Comparison of ENCODE assay signal across 15 cellular contexts in the genomic region with DNA sequence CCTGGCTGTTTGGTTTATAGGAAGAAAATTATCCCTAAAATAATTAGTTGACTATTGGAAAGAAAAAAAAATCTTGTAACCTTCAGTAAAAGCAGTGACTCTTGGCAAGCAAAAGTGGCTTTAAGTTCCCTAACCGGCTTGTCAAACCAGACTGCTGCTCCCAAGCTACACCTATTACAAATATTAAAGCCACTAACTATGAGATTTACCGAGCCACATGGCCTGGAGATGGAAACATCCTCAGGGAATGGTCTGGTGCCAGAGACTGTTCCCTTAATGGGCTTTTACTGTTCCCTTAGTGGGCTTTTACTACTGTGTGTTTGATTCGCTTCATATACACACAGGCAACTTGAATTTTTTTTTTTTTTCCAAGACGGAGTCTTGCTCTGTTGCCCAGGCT. TPM values are rescaled to one million over a fixed set of nuclear protein-coding genes. Genes with fewer than 3 reads are reported as not detected.
DNase-seq lines count a peak whose midpoint lies in the region; ATAC-seq and TF ChIP-seq lines count a peak whose summit lies in the region.
"Had no signal": no experiment of that assay in that cellular context is flagged by ENCODE, and none has a peak within 500 bp of the region (broad histone marks: within the 10 kb centered on the region; RNA-seq: fewer than 3 reads in every experiment).

No MANE protein-coding gene starts in this region.

- peaks cover 21% of the 10 kb centered on the region for H3F3A ChIP-seq in neural progenitor cell (ENCODE audit: low read depth)

- no peak overlapping the region for H3K27ac Mint-ChIP-seq in neural progenitor cell
- H3K27ac Mint-ChIP-seq: activated naive CD4-positive, alpha-beta T cell treated with anti-CD3 and anti-CD28 coated beads for 36 hours; CD4-positive, alpha-beta memory T cell; stimulated activated naive B cell treated with anti-CD40 and anti-IgM and Interleukin-4, amounts not matched to agents 10 μg/mL and 1 μg/mL and 100 μg/mL, for 72 hours had no signal

- H3K4me1 ChIP-seq in heart left ventricle (peaks cover 0 to 27% (median 15%) of the 10 kb centered on the region in 12 donors), esophagus squamous epithelium (peaks cover 10 to 41% (median 29%) of the 10 kb centered on the region in 3 donors), osteoblast (ENCODE audit: insufficient read depth, low read length) (peaks cover 16% of the 10 kb centered on the region), upper lobe of left lung (peaks cover 9 to 18% (median 12%) of the 10 kb centered on the region in 4 donors), neural progenitor cell (peaks cover 8% of the 10 kb centered on the region)

- H3K9me3 ChIP-seq in heart left ventricle = no peaks in the 10 kb centered on the region
- H3K9me3 ChIP-seq in esophagus squamous epithelium = no peaks in the 10 kb centered on the region
- no peaks in the 10 kb centered on the region for H3K9me3 ChIP-seq in osteoblast (ENCODE audit: low read depth, low read length)
- H3K9me3 ChIP-seq in upper lobe of left lung = no peaks in the 10 kb centered on the region
- H3K9me3 ChIP-seq in neural progenitor cell (ENCODE audit: low read depth) = no peaks in the 10 kb centered on the region

- H3K4me2 ChIP-seq in osteoblast (ENCODE audit: insufficient read depth, low read length) (no peak overlapping the region), neural progenitor cell (no peak overlapping the region)

- TF ChIP-seq EP300 in upper lobe of left lung (IDR thresholded peaks at IDR 0.05) = no peak

- H3K27ac ChIP-seq in heart left ventricle (peak overlapping the region in 10 of 12 donors; percentile 5 to 83 (median 50)), esophagus squamous epithelium (peak overlapping the region; percentile 75 to 89 (median 84)), osteoblast (ENCODE audit: low read depth, low read length) (peak overlapping the region; percentile 21), upper lobe of left lung (peak overlapping the region; percentile 47 to 75 (median 64)), neural progenitor cell (no peak overlapping the region)

- no peaks in the 10 kb centered on the region for H3K9me3 Mint-ChIP-seq in neural progenitor cell
- H3K9me3 Mint-ChIP-seq: activated naive CD4-positive, alpha-beta T cell treated with anti-CD3 and anti-CD28 coated beads for 36 hours; CD4-positive, alpha-beta memory T cell; nephron progenitor cell; stimulated activated naive B cell treated with anti-CD40 and anti-IgM and Interleukin-4, amounts not matched to agents 10 μg/mL and 1 μg/mL and 100 μg/mL, for 72 hours had no signal

- intact Hi-C loops in heart left ventricle (cut with DNase I) (no loop called here), cardiac septum (cut with DNase I) (no loop called here), esophagus squamous epithelium (cut with DNase I) (no loop called here)

- no peak overlapping the region for H2AFZ ChIP-seq in osteoblast (ENCODE audit: low read length)
- no peak overlapping the region for H2AFZ ChIP-seq in neural progenitor cell (replicated peaks)

- H3K36me3 ChIP-seq in heart left ventricle (no peaks in the 10 kb centered on the region), esophagus squamous epithelium (no peaks in the 10 kb centered on the region), osteoblast (ENCODE audit: insufficient read depth, low read length) (no peaks in the 10 kb centered on the region), upper lobe of left lung (no peaks in the 10 kb centered on the region), neural progenitor cell (no peaks in the 10 kb centered on the region)

- TF ChIP-seq POLR2A in heart left ventricle (IDR thresholded peaks at IDR 0.05) = no peak
- TF ChIP-seq POLR2A in esophagus squamous epithelium (IDR thresholded peaks at IDR 0.05) = no peak
- no peak for TF ChIP-seq POLR2A in upper lobe of left lung (IDR thresholded peaks at IDR 0.05)

- H3K79me2 ChIP-seq in osteoblast (ENCODE audit: insufficient read depth, low read length) (no peaks in the 10 kb centered on the region), neural progenitor cell (ENCODE audit: low read depth) (no peaks in the 10 kb centered on the region)

- H4K20me1 ChIP-seq in osteoblast (ENCODE audit: insufficient read depth, low read length) (no peaks in the 10 kb centered on the region), neural progenitor cell (ENCODE audit: low read depth) (no peaks in the 10 kb centered on the region)

- H3K27me3 ChIP-seq in heart left ventricle (no peaks in the 10 kb centered on the region), esophagus squamous epithelium (no peaks in the 10 kb centered on the region), osteoblast (ENCODE audit: insufficient read depth, low read length) (no peaks in the 10 kb centered on the region), upper lobe of left lung (no peaks in the 10 kb centered on the region), neural progenitor cell (no peaks in the 10 kb centered on the region)

- TF ChIP-seq CTCF in heart left ventricle (IDR thresholded peaks at IDR 0.05) (no peak), esophagus squamous epithelium (IDR thresholded peaks at IDR 0.05) (no peak), osteoblast (IDR thresholded peaks at IDR 0.05; ENCODE audit: extremely low read depth, low read depth, low read length) (no peak), upper lobe of left lung (IDR thresholded peaks at IDR 0.05) (no peak), neural progenitor cell (IDR thresholded peaks at IDR 0.05) (no peak)

- no peak overlapping the region for H3K4me3 ChIP-seq in heart left ventricle
- H3K4me3 ChIP-seq in esophagus squamous epithelium = peak overlapping the region in 1 of 4 donors; percentile 2
- H3K4me3 ChIP-seq in osteoblast (ENCODE audit: insufficient read depth, low read length) = no peak overlapping the region
- H3K4me3 ChIP-seq in upper lobe of left lung = no peak overlapping the region
- no peak overlapping the region for H3K4me3 ChIP-seq in neural progenitor cell

- DNase-seq in heart left ventricle (no peak), cardiac septum (ENCODE audit: low spot score) (no peak), esophagus squamous epithelium (lab: John Stamatoyannopoulos, UW) (no peak), osteoblast (ENCODE audit: insufficient read length, low spot score, missing footprints) (no peak), upper lobe of left lung (peak in 1 of 2 donors; percentile 30), cerebellar cortex (ENCODE audit: low spot score) (no peak), neural progenitor cell (ENCODE audit: low spot score) (no peak)
- DNase-seq: activated naive CD4-positive, alpha-beta T cell treated with anti-CD3 and anti-CD28 coated beads for 36 hours; CD4-positive, alpha-beta memory T cell; H7; NCI-H187; NCI-H524 treated with DMSO at 0.1 percent for 48 hours; stimulated activated naive B cell treated with anti-CD40 and anti-IgM and Interleukin-4, amounts not matched to agents 10 μg/mL and 1 μg/mL and 100 μg/mL, for 72 hours had no signal

- peaks cover 10% of the 10 kb centered on the region for H3K27me3 Mint-ChIP-seq in neural progenitor cell (ENCODE audit: insufficient read depth, low read depth)

- no peak overlapping the region for H3K4me3 Mint-ChIP-seq in neural progenitor cell
- H3K4me3 Mint-ChIP-seq: activated naive CD4-positive, alpha-beta T cell treated with anti-CD3 and anti-CD28 coated beads for 36 hours; CD4-positive, alpha-beta memory T cell; nephron progenitor cell; stimulated activated naive B cell treated with anti-CD40 and anti-IgM and Interleukin-4, amounts not matched to agents 10 μg/mL and 1 μg/mL and 100 μg/mL, for 72 hours had no signal

- H3K9ac ChIP-seq in neural progenitor cell = no peak overlapping the region

- 58 to 78% (median 70%) methylated on average over 4 of the region's 4 CpGs for WGBS in heart left ventricle, 4 donors
- 26 to 35% methylated on average over 4 of the region's 4 CpGs for WGBS in esophagus squamous epithelium, 2 donors
- 53 to 56% methylated on average over 4 of the region's 4 CpGs for WGBS in upper lobe of left lung, 2 donors

- peaks cover 16% of the 10 kb centered on the region for H3K4me1 Mint-ChIP-seq in neural progenitor cell

- no peaks in the 10 kb centered on the region for H3K36me3 Mint-ChIP-seq in neural progenitor cell
- H3K36me3 Mint-ChIP-seq: CD4-positive, alpha-beta memory T cell; stimulated activated naive B cell treated with anti-CD40 and anti-IgM and Interleukin-4, amounts not matched to agents 10 μg/mL and 1 μg/mL and 100 μg/mL, for 72 hours had no signal

- ATAC-seq in heart left ventricle = no peak
- no peak for ATAC-seq in upper lobe of left lung (ENCODE audit: low FRiP score in 2 of 2)
- no peak for ATAC-seq in GM21360 (IDR thresholded peaks at IDR 0.05; ENCODE audit: unreplicated experiment)
- ATAC-seq: stimulated activated naive B cell treated with anti-CD40 and anti-IgM and Interleukin-4, amounts not matched to agents 10 μg/mL and 1 μg/mL and 100 μg/mL, for 72 hours had no signal

RNA-seq across cellular contexts. Expression of a gene that starts 35.9 kb away (rescaled TPM):
- 1 to 10 TPM; 2.1 to 9.9 (median 5.9) TPM for total RNA-seq in heart left ventricle
- polyA plus RNA-seq in heart left ventricle = 1 to 10 TPM; 3.1 to 4.2 TPM
- total RNA-seq in cardiac septum = 5.6 TPM
- total RNA-seq in esophagus squamous epithelium = 1 to 10 TPM in 3 of 4 donors, under 1 TPM in 1; 0.79 to 9.3 (median 1.8) TPM
- 1.8 and 2.4 TPM in 2 replicates for total RNA-seq in osteoblast
- 1 to 10 TPM in 5 of 6 donors, under 1 TPM in 1; 1.00 to 8.4 (median 3.4) TPM for total RNA-seq in upper lobe of left lung
- 1.9 and 8.3 TPM in 2 replicates for total RNA-seq in neural progenitor cell (ENCODE audit: low replicate concordance)
- polyA plus RNA-seq: CD4-positive, alpha-beta memory T cell had no signal

RNA-seq across cellular contexts. Expression of a gene that starts 50.7 kb away (rescaled TPM):
- total RNA-seq in heart left ventricle = 100 to 1,000 TPM in 8 of 9 donors, 10 to 100 TPM in 1; 93.2 to 149 (median 116) TPM
- polyA plus RNA-seq in heart left ventricle = 100 to 1,000 TPM; 119 to 142 TPM
- total RNA-seq in cardiac septum = 111 TPM
- total RNA-seq in esophagus squamous epithelium = 10 to 100 TPM; 35.4 to 59.5 (median 43.3) TPM
- total RNA-seq in osteoblast = 56.0 and 68.4 TPM in 2 replicates
- total RNA-seq in upper lobe of left lung = 10 to 100 TPM; 35.6 to 74.2 (median 62.6) TPM
- total RNA-seq in neural progenitor cell (ENCODE audit: low replicate concordance) = 47.8 and 66.8 TPM in 2 replicates
